ENCODE assay signal across 20 cellular contexts in genomic region chr22:46667245-46667623, GRCh38. TPM values are rescaled to one million over a fixed set of nuclear protein-coding genes. Genes with fewer than 3 reads are reported as not detected.
DNase-seq lines count a peak whose midpoint lies in the region; ATAC-seq, FAIRE-seq and TF ChIP-seq lines count a peak whose summit lies in the region.
"Had no signal": no experiment of that assay in that cellular context is flagged by ENCODE, and none has a peak within 500 bp of the region (broad histone marks: within the 10 kb centered on the region; RNA-seq: fewer than 3 reads in every experiment).

No MANE protein-coding gene starts in this region.

- H4K20me1 ChIP-seq in H1 (replicated peaks in 1 of 2; ENCODE audit: control insufficient read depth in 1 of 2, insufficient read depth in 2 of 2, low read length in 2 of 2) (peaks cover 0 to 4% of the 10 kb centered on the region in 2 experiments), PC-3 (ENCODE audit: low read length) (no peaks in the 10 kb centered on the region)

- no peak overlapping the region for H4K91ac ChIP-seq in H1 (replicated peaks; ENCODE audit: insufficient read length, low read length)

- peak overlapping the region; percentile 51; the same call in 1 of the 2 replicates for H4K8ac ChIP-seq in H1 (ENCODE audit: extremely low read depth, insufficient read depth, low read length)

- H2BK20ac ChIP-seq in H1 (ENCODE audit: low read length): no peak overlapping the region

- H3K4me2 ChIP-seq in H1 (ENCODE audit: insufficient read depth in 1 of 2, low read depth in 2 of 2, low read length in 2 of 2) (no peak overlapping the region), PC-3 (ENCODE audit: low read length) (no peak overlapping the region)
- H3K4me2 ChIP-seq: GM23338 had no signal

- no peak overlapping the region for H4K5ac ChIP-seq in H1 (ENCODE audit: insufficient read length, low read depth, low read length)

- no peak overlapping the region for H2BK120ac ChIP-seq in H1 (replicated peaks; ENCODE audit: low read depth, low read length)

- H3K18ac ChIP-seq in H1 (ENCODE audit: extremely low read depth, low read length): no peak overlapping the region

- H3K79me1 ChIP-seq in H1 (ENCODE audit: low read depth, low read length): no peaks in the 10 kb centered on the region

- H3K9me2 ChIP-seq in PC-3 (replicated peaks; ENCODE audit: low read length): no peaks in the 10 kb centered on the region

- TF ChIP-seq RAD21 in H1 (IDR thresholded peaks at IDR 0.05 in 1 of 2, conservative IDR thresholded peaks at IDR 0.05 in 1 of 2; ENCODE audit: low read depth in 2 of 2, low read length in 2 of 2): no peak

- no peak overlapping the region for H2AK5ac ChIP-seq in H1 (ENCODE audit: low read depth, low read length)

- POLR2A ChIA-PET in HEK293 (lab: Yijun Ruan, JAX): no interaction called here
- POLR2A ChIA-PET in H1 (lab: Charles Lee; ENCODE audit: partially characterized antibody): no interaction called here
- POLR2A ChIA-PET in PC-3 (lab: Charles Lee; ENCODE audit: unreplicated experiment): no interaction called here

- BruUV-seq in PC-3 (replicated peaks; lab: Mats Ljungman, UMichigan): no TSS peak

- H3K36me3 ChIP-seq in HEK293 (ENCODE audit: control insufficient read depth in 2 of 2, insufficient read depth in 1 of 2, low read length in 2 of 2) (peaks cover 0 to 62% of the 10 kb centered on the region in 2 experiments; a peak in 2 of 3 replicates), H1 (ENCODE audit: control insufficient read depth in 2 of 4, insufficient read depth in 4 of 4, low read length in 3 of 4) (no peaks in the 10 kb centered on the region), right lobe of liver (peaks cover 3 to 63% (median 22%) of the 10 kb centered on the region in 4 donors), PC-3 (ENCODE audit: low read depth, low read length) (no peaks in the 10 kb centered on the region)
- H3K36me3 ChIP-seq: HAP-1 had no signal

- H3K4me3 ChIP-seq in HEK293 (ENCODE audit: low read depth, low read length) (no peak overlapping the region), H1 (ENCODE audit: extremely low read depth in 1 of 4, insufficient read depth in 2 of 4, low read depth in 3 of 4, low read length in 4 of 4) (no peak overlapping the region), right lobe of liver (no peak overlapping the region), PC-3 (ENCODE audit: low read length) (no peak overlapping the region)
- H3K4me3 ChIP-seq: BLaER1 treated with 17β-estradiol and CSF1 and Interleukin-3, amounts not matched to agents 10 nM and 100 nM; GM23338; HAP-1 had no signal

- TF ChIP-seq POLR2A in H1 (IDR thresholded peaks at IDR 0.05; ENCODE audit: control extremely low read depth in 1 of 2, low read depth in 2 of 2, low read length in 2 of 2) (no peak), right lobe of liver (IDR thresholded peaks at IDR 0.05) (no peak)

- ATAC-seq in right lobe of liver (no peak), PC-3 (no peak)
- ATAC-seq: GM23338 had no signal

- no peak overlapping the region for H2AFZ ChIP-seq in H1 (ENCODE audit: low read length)
- no peak overlapping the region for H2AFZ ChIP-seq in PC-3 (ENCODE audit: low read length)
- H2AFZ ChIP-seq: GM23338 had no signal

- H3K27me3 ChIP-seq in H1 (replicated peaks in 1 of 4; ENCODE audit: control insufficient read depth in 3 of 4, extremely low read depth in 1 of 4, insufficient read depth in 3 of 4, low read length in 3 of 4) (no peaks in the 10 kb centered on the region), right lobe of liver (no peaks in the 10 kb centered on the region), PC-3 (ENCODE audit: low read length) (no peaks in the 10 kb centered on the region)
- H3K27me3 ChIP-seq: BLaER1 treated with 17β-estradiol and CSF1 and Interleukin-3, amounts not matched to agents 10 nM and 100 nM had no signal

- H3K27ac ChIP-seq in HEK293 (ENCODE audit: extremely low read depth, low read depth, low read length): no peak overlapping the region
- no peak overlapping the region for H3K27ac ChIP-seq in H1 (ENCODE audit: low read depth, low read length)
- no peak overlapping the region for H3K27ac ChIP-seq in right lobe of liver
- no peak overlapping the region for H3K27ac ChIP-seq in PC-3 (ENCODE audit: low read length)
- H3K27ac ChIP-seq: BLaER1 treated with 17β-estradiol and CSF1 and Interleukin-3, amounts not matched to agents 10 nM and 100 nM had no signal

- H2BK12ac ChIP-seq in H1 (ENCODE audit: low read depth, low read length): no peak overlapping the region

- intact Hi-C loops in right lobe of liver (cut with DNase I): no loop called here
- intact Hi-C loops in PC-3 (cut with micrococcal nuclease): no loop called here

- H3K9me3 ChIP-seq in HEK293 (ENCODE audit: control insufficient read depth, insufficient read depth, low read depth, low read length) (no peaks in the 10 kb centered on the region), H1 (ENCODE audit: insufficient read depth in 2 of 2, low read depth in 1 of 2, low read length in 1 of 2) (no peaks in the 10 kb centered on the region), right lobe of liver (no peaks in the 10 kb centered on the region), PC-3 (ENCODE audit: low read length) (no peaks in the 10 kb centered on the region)
- H3K9me3 ChIP-seq: BLaER1 treated with 17β-estradiol and CSF1 and Interleukin-3, amounts not matched to agents 10 nM and 100 nM; HAP-1 had no signal

- no peak overlapping the region for H3K4ac ChIP-seq in H1 (replicated peaks; ENCODE audit: insufficient read length, low read depth, low read length)

- no peak overlapping the region; the same call in 1 of the 2 replicates for H2BK5ac ChIP-seq in H1 (ENCODE audit: low read depth, low read length)

- no peaks in the 10 kb centered on the region for H3K23me2 ChIP-seq in H1 (ENCODE audit: low read depth, low read length)

- H3K79me2 ChIP-seq in H1 (ENCODE audit: control insufficient read depth in 1 of 2, insufficient read depth in 2 of 2, low read length in 2 of 2): no peaks in the 10 kb centered on the region
- H3K79me2 ChIP-seq in PC-3 (ENCODE audit: low read length): no peaks in the 10 kb centered on the region

- H3F3A ChIP-seq in PC-3 (ENCODE audit: low read length, unreplicated experiment): no peaks in the 10 kb centered on the region

- no peak for FAIRE-seq in H1 (lab: Jason Lieb, UNC)
- FAIRE-seq: D721Med, GM12891, GM18507, H54 had no signal

- no peak overlapping the region for H2BK15ac ChIP-seq in H1 (ENCODE audit: low read length)

- no peak overlapping the region for H3K14ac ChIP-seq in H1 (ENCODE audit: insufficient read length)

- H3K4me1 ChIP-seq in HEK293 (ENCODE audit: control insufficient read depth, insufficient read depth, low read length) (no peaks in the 10 kb centered on the region), H1 (replicated peaks in 1 of 4; ENCODE audit: control insufficient read depth in 3 of 4, insufficient read depth in 4 of 4, low read length in 3 of 4) (no peaks in the 10 kb centered on the region; a peak in 1 of 7 replicates), right lobe of liver (no peaks in the 10 kb centered on the region), PC-3 (ENCODE audit: insufficient read depth, low read length) (no peaks in the 10 kb centered on the region)
- H3K4me1 ChIP-seq: HAP-1 had no signal

- no peak overlapping the region for H3K23ac ChIP-seq in H1 (ENCODE audit: insufficient read length)

- DNase-seq in NAMALWA (ENCODE audit: low spot score) (peak; percentile 58), H1 (ENCODE audit: low read depth in 1 of 2, low spot score in 2 of 2) (no peak), right lobe of liver (peak in 2 of 3 donors; percentile 17 to 22), PC-3 (no peak), AG20443 (ENCODE audit: low spot score) (no peak), middle frontal gyrus (ENCODE audit: extremely low spot score, low spot score) (no peak)
- DNase-seq: CD4-positive, alpha-beta T cell; CD8-positive, alpha-beta memory T cell; DMS 273 treated with DMSO at 0.1 percent for 48 hours; DMS79; EL; GDM1 had no signal

- CTCF ChIA-PET in HEK293 (lab: Yijun Ruan, JAX) (no interaction called here), H1 (lab: Charles Lee; ENCODE audit: partially characterized antibody) (no interaction called here), PC-3 (lab: Charles Lee) (no interaction called here)

- no peak for TF ChIP-seq EP300 in H1 (IDR thresholded peaks at IDR 0.05; ENCODE audit: borderline replicate concordance in 1 of 2, low read depth in 2 of 2, low read length in 2 of 2)

- TF ChIP-seq CTCF in HEK293 (tag by site-specific recombination; IDR thresholded peaks at IDR 0.05) (no peak), H1 (IDR thresholded peaks at IDR 0.05; ENCODE audit: control extremely low read depth in 1 of 3, insufficient read depth in 1 of 3, low read depth in 1 of 3, low read length in 3 of 3) (no peak), right lobe of liver (IDR thresholded peaks at IDR 0.05) (no peak), PC-3 (conservative IDR thresholded peaks at IDR 0.05; ENCODE audit: low read depth, low read length) (no peak)

- H3K9ac ChIP-seq in H1 (replicated peaks in 1 of 4; ENCODE audit: extremely low read depth in 1 of 4, low read depth in 3 of 4, low read length in 3 of 4) (no peak overlapping the region), PC-3 (ENCODE audit: low read length) (no peak overlapping the region)

- WGBS in H1 (ENCODE audit: extremely low coverage in 1 of 2, insufficient coverage in 1 of 2, insufficient read length in 1 of 2, insufficient replicate concordance in 2 of 2, low coverage in 1 of 2, low lambda C conversion rate in 2 of 2, missing lambda C conversion rate in 1 of 2), 2 experiments: 96% methylated on average over 10 of the region's 10 CpGs; no CpG with 5 or more reads in 1 of the 2 experiments
- WGBS in right lobe of liver (ENCODE audit: insufficient coverage, low coverage, low lambda C conversion rate, missing lambda C conversion rate): 89% methylated on average over 6 of the region's 10 CpGs

- no peak overlapping the region for H3K56ac ChIP-seq in H1 (replicated peaks; ENCODE audit: insufficient read length, low read depth, low read length)

TF ChIP-seq in HEK293, 187 proteins besides CTCF, POLR2A, EP300 and RAD21 (continues in another document):
- TF ChIP-seq KLF9 (tag by site-specific recombination; IDR thresholded peaks at IDR 0.05; ENCODE audit: low read depth): 0 out of 2 replicates have a peak, but pooled peaks have one; percentile 39

TF ChIP-seq in H1, 55 proteins besides CTCF, POLR2A, EP300 and RAD21 (continues in another document):
- no peak for TF ChIP-seq CTBP2 (IDR thresholded peaks at IDR 0.05; ENCODE audit: borderline replicate concordance, insufficient read depth, insufficient read length, low read length)

RNA-seq across cellular contexts. Expression of gene GRAMD4, which starts 47.0 kb away (rescaled TPM):
- total RNA-seq in H1 (2021; fragmentation: NEBNext Ultra II Directional; extraction: Animal tissue kit (Norgen Biotek cat#: 25700)): 20.5 and 25.6 TPM in 2 replicates
- polyA plus RNA-seq in H1 (2011; rRNA removed): 7.9 and 8.6 TPM in 2 replicates
- 9.2 TPM for polyA plus RNA-seq in H1 (2011; cell fraction: cytosol; rRNA removed)
- polyA plus RNA-seq in H1 (2011; cell fraction: nucleus; rRNA removed): 18.3 TPM
- 14.3 to 23.8 TPM (median 16.0 TPM) in 4 replicates for polyA plus RNA-seq in H1 (2012, experiment 1 of 2)
- 5.4 TPM for polyA plus RNA-seq in H1 (2012, experiment 2 of 2)
- polyA plus RNA-seq in H1 (2013, experiment 1 of 2): 10.3 TPM
- polyA plus RNA-seq in H1 (2013, experiment 2 of 2): 9.8 TPM
- polyA minus RNA-seq in H1 (2011; rRNA and poly(A)+ RNA removed): 12.8 and 15.9 TPM in 2 replicates
- polyA minus RNA-seq in H1 (2011; cell fraction: cytosol; rRNA and poly(A)+ RNA removed): 8.7 TPM
- 8.7 TPM for polyA minus RNA-seq in H1 (2011; cell fraction: nucleus; rRNA and poly(A)+ RNA removed)
- total RNA-seq in right lobe of liver: 10 to 100 TPM; 29.7 to 72.0 (median 34.8) TPM
- 18.9 and 25.3 TPM in 2 replicates for total RNA-seq in PC-3 (2014; rRNA removed)

Comparison
In these comparisons a context has a peak if more than half of its experiments do, and no peak if none do; other contexts are left out.
1. DNase-seq: peak in NAMALWA (single experiment) and right lobe of liver (2 of 3); none in H1 (0 of 2), PC-3 (single experiment), AG20443 (single experiment) and middle frontal gyrus (single experiment).